8 cellular contexts compared by ENCODE assay signal in genomic region chr3:149527531-149528343, GRCh38. TPM values are rescaled to one million over a fixed set of nuclear protein-coding genes. Genes with fewer than 3 reads are reported as not detected.
A peak's percentile ranks its signal among the peaks of the same experiment; 100 is the strongest.
DNase-seq lines count a peak whose midpoint lies in the region; ATAC-seq lines count a peak whose summit lies in the region.

No MANE protein-coding gene starts in this region.

- peak; percentile 41 for DNase-seq in LHCN-M2 (ENCODE audit: low read depth)
- DNase-seq in caudate nucleus (lab: John Stamatoyannopoulos, UW): peak in 2 of 61 donors; percentile 1 to 4
- DNase-seq in kidney glomerular epithelial cell (lab: John Stamatoyannopoulos, UW): peak; percentile 11
- no peak for DNase-seq in stimulated activated effector memory CD8-positive, alpha-beta T cell treated with anti-CD3 and anti-CD28 coated beads, Interleukin-12 subunit alpha, Interleukin-12 subunit beta, amount 100 ng/mL, for 72 hours (ENCODE audit: low spot score in 2 of 2)
- DNase-seq in KG1 (lab: John Stamatoyannopoulos, UW): no peak
- DNase-seq in NCI-H1436 (lab: John Stamatoyannopoulos, UW): no peak

- H3K36me3 Mint-ChIP-seq in stimulated activated effector memory CD8-positive, alpha-beta T cell treated with anti-CD3 and anti-CD28 coated beads, Interleukin-12 subunit alpha, Interleukin-12 subunit beta, amount 100 ng/mL, for 72 hours: no peaks in the 10 kb centered on the region

- H3K4me1 Mint-ChIP-seq in stimulated activated effector memory CD8-positive, alpha-beta T cell treated with anti-CD3 and anti-CD28 coated beads, Interleukin-12 subunit alpha, Interleukin-12 subunit beta, amount 100 ng/mL, for 72 hours: peaks cover 15% of the 10 kb centered on the region

- H3K9me3 Mint-ChIP-seq in stimulated activated effector memory CD8-positive, alpha-beta T cell treated with anti-CD3 and anti-CD28 coated beads, Interleukin-12 subunit alpha, Interleukin-12 subunit beta, amount 100 ng/mL, for 72 hours: no peaks in the 10 kb centered on the region

- H3K27ac Mint-ChIP-seq in stimulated activated effector memory CD8-positive, alpha-beta T cell treated with anti-CD3 and anti-CD28 coated beads, Interleukin-12 subunit alpha, Interleukin-12 subunit beta, amount 100 ng/mL, for 72 hours: peak overlapping the region; percentile 15

- no peak for ATAC-seq in stimulated activated effector memory CD8-positive, alpha-beta T cell treated with anti-CD3 and anti-CD28 coated beads, Interleukin-12 subunit alpha, Interleukin-12 subunit beta, amount 100 ng/mL, for 72 hours
- ATAC-seq in GM19467 (IDR thresholded peaks at IDR 0.05; ENCODE audit: unreplicated experiment) (no peak), HG03175 (IDR thresholded peaks at IDR 0.05; ENCODE audit: unreplicated experiment) (no peak)

- H3K4me3 Mint-ChIP-seq in stimulated activated effector memory CD8-positive, alpha-beta T cell treated with anti-CD3 and anti-CD28 coated beads, Interleukin-12 subunit alpha, Interleukin-12 subunit beta, amount 100 ng/mL, for 72 hours: no peak overlapping the region

- H3K27ac ChIP-seq in caudate nucleus (ENCODE audit: low read depth, low read length): peak overlapping the region; percentile 20

RNA-seq across cellular contexts. Expression of gene TM4SF4, which starts 53.2 kb away (rescaled TPM):
- 0.17 and 0.96 TPM in 2 replicates for total RNA-seq in LHCN-M2 (2014; rRNA removed)
- polyA plus RNA-seq in LHCN-M2 (2012): 0.28 TPM

Comparison
In these comparisons a context has a peak if more than half of its experiments do, and no peak if none do; other contexts are left out.
1. DNase-seq: peak in LHCN-M2 (single experiment) and kidney glomerular epithelial cell (single experiment); none in stimulated activated effector memory CD8-positive, alpha-beta T cell treated with anti-CD3 and anti-CD28 coated beads, Interleukin-12 subunit alpha, Interleukin-12 subunit beta, amount 100 ng/mL, for 72 hours (0 of 2), KG1 (single experiment) and NCI-H1436 (single experiment).